Comparison of ENCODE assay signal across 1 cellular context in the genomic region with DNA sequence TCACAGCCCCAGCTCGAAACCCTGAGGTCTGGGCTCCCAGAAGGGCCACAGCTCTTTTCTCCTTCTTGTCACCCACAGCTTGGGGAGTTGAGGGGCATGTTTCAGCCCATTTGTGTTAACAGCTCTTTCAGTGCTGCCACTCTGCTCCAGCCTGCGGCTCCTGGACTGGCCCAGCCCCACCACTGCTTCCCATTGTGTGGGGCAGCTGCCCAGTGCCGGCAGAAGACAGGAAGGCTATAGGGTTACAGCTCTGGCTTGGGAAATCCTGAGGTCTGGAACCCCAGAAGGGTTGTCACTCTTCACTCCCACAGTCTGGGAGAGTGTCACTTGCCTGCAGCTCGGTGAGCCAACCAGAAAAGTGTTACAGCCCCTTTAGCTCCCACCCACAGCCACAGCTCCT.
TF ChIP-seq lines count a peak whose summit lies in the region.

No MANE protein-coding gene starts in this region.

TF ChIP-seq in WTC11, 78 proteins besides CTCF, POLR2A, EP300 and RAD21 (continued from another document):
- TF ChIP-seq, protein P1, sequence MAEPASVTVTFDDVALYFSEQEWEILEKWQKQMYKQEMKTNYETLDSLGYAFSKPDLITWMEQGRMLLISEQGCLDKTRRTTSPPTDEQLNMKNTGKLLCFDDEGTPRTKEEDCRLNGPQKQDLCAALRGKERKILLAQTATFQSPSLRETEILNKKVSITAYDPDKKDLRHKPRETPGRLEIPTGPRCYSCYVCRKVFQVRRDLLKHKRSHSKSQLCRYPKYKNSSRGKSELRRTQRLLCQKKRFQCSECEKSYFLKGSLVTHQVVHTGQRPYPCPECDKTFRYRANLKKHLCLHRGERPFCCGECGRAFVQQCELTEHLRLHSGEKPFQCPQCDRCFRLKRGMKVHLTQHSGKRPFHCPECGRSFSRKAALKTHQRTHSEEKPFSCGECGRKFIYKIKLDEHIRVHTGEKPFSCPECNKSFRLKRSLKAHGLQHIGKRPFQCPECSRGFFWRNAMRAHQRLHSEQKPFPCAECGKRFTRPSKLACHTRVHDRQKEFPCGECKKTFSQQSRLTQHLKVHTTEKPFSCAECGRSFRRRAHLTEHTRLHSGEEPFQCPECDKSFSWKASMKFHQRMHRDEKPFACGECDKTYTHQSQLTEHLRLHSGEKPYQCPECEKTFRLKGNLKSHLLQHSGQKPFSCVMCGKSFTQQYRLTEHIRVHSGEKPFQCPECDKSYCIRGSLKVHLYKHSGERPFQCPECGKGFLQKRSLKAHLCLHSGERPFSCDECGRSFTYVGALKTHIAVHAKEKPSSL (CRISPR knock-in tag; conservative IDR thresholded peaks at IDR 0.05) = no peak
- TF ChIP-seq ZNF512 (CRISPR knock-in tag; IDR thresholded peaks at IDR 0.05; ENCODE audit: borderline replicate concordance) (no peak), ESRRA (CRISPR knock-in tag; IDR thresholded peaks at IDR 0.05; ENCODE audit: borderline replicate concordance) (no peak), NR3C1 (CRISPR knock-in tag; conservative IDR thresholded peaks at IDR 0.05; ENCODE audit: low read depth) (no peak), E2F4 (CRISPR knock-in tag; IDR thresholded peaks at IDR 0.05; ENCODE audit: borderline replicate concordance, low read depth) (no peak), FOXK1 (CRISPR knock-in tag; IDR thresholded peaks at IDR 0.05) (no peak), PRDM15 (CRISPR knock-in tag; IDR thresholded peaks at IDR 0.05) (no peak), KAT7 (CRISPR knock-in tag; IDR thresholded peaks at IDR 0.05; ENCODE audit: borderline replicate concordance) (no peak)
- TF ChIP-seq, protein P2, sequence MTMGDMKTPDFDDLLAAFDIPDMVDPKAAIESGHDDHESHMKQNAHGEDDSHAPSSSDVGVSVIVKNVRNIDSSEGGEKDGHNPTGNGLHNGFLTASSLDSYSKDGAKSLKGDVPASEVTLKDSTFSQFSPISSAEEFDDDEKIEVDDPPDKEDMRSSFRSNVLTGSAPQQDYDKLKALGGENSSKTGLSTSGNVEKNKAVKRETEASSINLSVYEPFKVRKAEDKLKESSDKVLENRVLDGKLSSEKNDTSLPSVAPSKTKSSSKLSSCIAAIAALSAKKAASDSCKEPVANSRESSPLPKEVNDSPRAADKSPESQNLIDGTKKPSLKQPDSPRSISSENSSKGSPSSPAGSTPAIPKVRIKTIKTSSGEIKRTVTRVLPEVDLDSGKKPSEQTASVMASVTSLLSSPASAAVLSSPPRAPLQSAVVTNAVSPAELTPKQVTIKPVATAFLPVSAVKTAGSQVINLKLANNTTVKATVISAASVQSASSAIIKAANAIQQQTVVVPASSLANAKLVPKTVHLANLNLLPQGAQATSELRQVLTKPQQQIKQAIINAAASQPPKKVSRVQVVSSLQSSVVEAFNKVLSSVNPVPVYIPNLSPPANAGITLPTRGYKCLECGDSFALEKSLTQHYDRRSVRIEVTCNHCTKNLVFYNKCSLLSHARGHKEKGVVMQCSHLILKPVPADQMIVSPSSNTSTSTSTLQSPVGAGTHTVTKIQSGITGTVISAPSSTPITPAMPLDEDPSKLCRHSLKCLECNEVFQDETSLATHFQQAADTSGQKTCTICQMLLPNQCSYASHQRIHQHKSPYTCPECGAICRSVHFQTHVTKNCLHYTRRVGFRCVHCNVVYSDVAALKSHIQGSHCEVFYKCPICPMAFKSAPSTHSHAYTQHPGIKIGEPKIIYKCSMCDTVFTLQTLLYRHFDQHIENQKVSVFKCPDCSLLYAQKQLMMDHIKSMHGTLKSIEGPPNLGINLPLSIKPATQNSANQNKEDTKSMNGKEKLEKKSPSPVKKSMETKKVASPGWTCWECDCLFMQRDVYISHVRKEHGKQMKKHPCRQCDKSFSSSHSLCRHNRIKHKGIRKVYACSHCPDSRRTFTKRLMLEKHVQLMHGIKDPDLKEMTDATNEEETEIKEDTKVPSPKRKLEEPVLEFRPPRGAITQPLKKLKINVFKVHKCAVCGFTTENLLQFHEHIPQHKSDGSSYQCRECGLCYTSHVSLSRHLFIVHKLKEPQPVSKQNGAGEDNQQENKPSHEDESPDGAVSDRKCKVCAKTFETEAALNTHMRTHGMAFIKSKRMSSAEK (CRISPR knock-in tag; IDR thresholded peaks at IDR 0.05; ENCODE audit: borderline replicate concordance) = no peak
- TF ChIP-seq, protein P3, sequence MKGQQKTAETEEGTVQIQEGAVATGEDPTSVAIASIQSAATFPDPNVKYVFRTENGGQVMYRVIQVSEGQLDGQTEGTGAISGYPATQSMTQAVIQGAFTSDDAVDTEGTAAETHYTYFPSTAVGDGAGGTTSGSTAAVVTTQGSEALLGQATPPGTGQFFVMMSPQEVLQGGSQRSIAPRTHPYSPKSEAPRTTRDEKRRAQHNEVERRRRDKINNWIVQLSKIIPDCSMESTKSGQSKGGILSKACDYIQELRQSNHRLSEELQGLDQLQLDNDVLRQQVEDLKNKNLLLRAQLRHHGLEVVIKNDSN (CRISPR knock-in tag; IDR thresholded peaks at IDR 0.05) = no peak
